13 cellular contexts compared by ENCODE assay signal in the genomic region with DNA sequence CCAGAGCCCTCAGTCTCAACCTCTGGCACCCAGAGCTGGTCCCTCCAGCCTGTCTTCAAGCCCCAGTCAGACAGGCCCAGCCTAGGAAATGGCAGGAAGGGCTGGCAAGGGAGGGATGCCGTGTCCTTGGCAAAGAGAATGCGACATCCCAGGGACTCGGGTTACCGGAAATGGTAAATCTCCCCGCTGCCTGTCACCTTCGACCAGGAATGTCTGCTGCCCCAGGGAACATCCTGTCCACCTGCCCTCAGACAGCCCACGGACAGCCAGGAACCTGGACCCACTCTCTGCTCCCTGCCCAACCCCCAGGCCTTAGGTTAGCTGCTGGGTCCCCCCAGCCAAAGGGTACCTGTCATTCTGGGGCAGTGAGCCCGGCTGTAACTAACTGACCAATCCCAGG. TPM values are rescaled to one million over a fixed set of nuclear protein-coding genes. Genes with fewer than 3 reads are reported as not detected.
DNase-seq lines count a peak whose midpoint lies in the region; ATAC-seq and TF ChIP-seq lines count a peak whose summit lies in the region.
"Had no signal": no experiment of that assay in that cellular context is flagged by ENCODE, and none has a peak within 500 bp of the region (broad histone marks: within the 10 kb centered on the region; RNA-seq: fewer than 3 reads in every experiment).

No MANE protein-coding gene starts in this region.

- H3K36me3 ChIP-seq in left ventricle myocardium inferior (peaks cover 11% of the 10 kb centered on the region), esophagus squamous epithelium (peaks cover 0 to 4% (median 0%) of the 10 kb centered on the region in 3 donors), aorta (ENCODE audit: control insufficient read depth in 1 of 2, insufficient read depth in 2 of 2, low read length in 1 of 2) (no peaks in the 10 kb centered on the region)

- peaks cover 3% of the 10 kb centered on the region for H3K36me3 Mint-ChIP-seq in osteocyte (ENCODE audit: unreplicated experiment)

- peak overlapping the region; percentile 68 for H3K27ac Mint-ChIP-seq in osteocyte (ENCODE audit: unreplicated experiment)

- peaks cover 70% of the 10 kb centered on the region for H3K4me1 Mint-ChIP-seq in osteocyte (ENCODE audit: unreplicated experiment)

- H3K4me3 ChIP-seq in left ventricle myocardium inferior (no peak overlapping the region), esophagus squamous epithelium (no peak overlapping the region), aorta (ENCODE audit: low read length in 2 of 2) (no peak overlapping the region)

- no peaks in the 10 kb centered on the region for H3K9me3 Mint-ChIP-seq in osteocyte (ENCODE audit: unreplicated experiment)

- TF ChIP-seq POLR2A in esophagus squamous epithelium (IDR thresholded peaks at IDR 0.05) (no peak), erythroblast (IDR thresholded peaks at IDR 0.05; ENCODE audit: low read length) (no peak)

- no peak for DNase-seq in left ventricle myocardium inferior
- no peak for DNase-seq in left ventricle myocardium superior
- DNase-seq in esophagus squamous epithelium (lab: John Stamatoyannopoulos, UW) = no peak
- no peak for DNase-seq in osteocyte (ENCODE audit: extremely low spot score, unreplicated experiment)
- DNase-seq in aorta = no peak
- DNase-seq in C1 segment of cervical spinal cord (lab: John Stamatoyannopoulos, UW) = no peak
- no peak for DNase-seq in erythroblast (lab: John Stamatoyannopoulos, UW)
- DNase-seq: activated CD4-positive, CD25-positive, alpha-beta regulatory T cell treated with anti-CD3 and anti-CD28 coated beads, Interleukin-2, amount 50 U/mL, for 72 hours; activated gamma-delta T cell treated with Interleukin-2 at 50 U/mL for 16 hours; AML-193; GF-D8; NCI-H2171 treated with DMSO at 0.1 percent for 48 hours had no signal

- H3K27me3 Mint-ChIP-seq in osteocyte (ENCODE audit: unreplicated experiment) = no peaks in the 10 kb centered on the region

- H3K4me1 ChIP-seq in left ventricle myocardium inferior = peaks cover 100% of the 10 kb centered on the region
- H3K4me1 ChIP-seq in esophagus squamous epithelium = peaks cover 67 to 100% (median 82%) of the 10 kb centered on the region in 3 donors
- H3K4me1 ChIP-seq in aorta (ENCODE audit: control insufficient read depth in 1 of 2, insufficient read depth in 2 of 2, low read length in 2 of 2) = peaks cover 7% of the 10 kb centered on the region in 2 donors

- H3K4me3 Mint-ChIP-seq in osteocyte (ENCODE audit: unreplicated experiment) = no peak overlapping the region

- peak overlapping the region; percentile 90 for H3K27ac ChIP-seq in left ventricle myocardium inferior (replicated peaks)
- peak overlapping the region; percentile 69 to 97 (median 90) for H3K27ac ChIP-seq in esophagus squamous epithelium
- peak overlapping the region; percentile 78 to 79 for H3K27ac ChIP-seq in aorta (ENCODE audit: low read depth in 1 of 2, low read length in 2 of 2)

- intact Hi-C loops in left ventricle myocardium inferior (cut with micrococcal nuclease) = no loop called here
- intact Hi-C loops in left ventricle myocardium superior (cut with micrococcal nuclease) = no loop called here
- intact Hi-C loops in esophagus squamous epithelium (cut with DNase I) = no loop called here
- intact Hi-C loops in aorta (cut with DNase I) = no loop called here

- H3K27me3 ChIP-seq in left ventricle myocardium inferior (ENCODE audit: low read depth) (no peaks in the 10 kb centered on the region), esophagus squamous epithelium (no peaks in the 10 kb centered on the region), aorta (ENCODE audit: control insufficient read depth in 1 of 2, insufficient read depth in 2 of 2, low read length in 1 of 2) (no peaks in the 10 kb centered on the region)

- WGBS in esophagus squamous epithelium, 2 donors = 51 to 72% methylated on average over 3 to 7 of the region's 8 CpGs
- 10 to 15% methylated on average over 6 to 8 of the region's 8 CpGs for WGBS in aorta, 2 donors

- ATAC-seq in left ventricle myocardium superior (no peak), aorta (ENCODE audit: low FRiP score) (no peak), GM18867 (IDR thresholded peaks at IDR 0.05; ENCODE audit: unreplicated experiment) (no peak)

- no peaks in the 10 kb centered on the region for H3K9me3 ChIP-seq in left ventricle myocardium inferior (replicated peaks)
- H3K9me3 ChIP-seq in esophagus squamous epithelium = no peaks in the 10 kb centered on the region
- no peaks in the 10 kb centered on the region for H3K9me3 ChIP-seq in aorta (ENCODE audit: control insufficient read depth, low read length)

- TF ChIP-seq CTCF in left ventricle myocardium inferior (IDR thresholded peaks at IDR 0.05; ENCODE audit: borderline replicate concordance) (no peak), esophagus squamous epithelium (IDR thresholded peaks at IDR 0.05) (no peak), osteocyte (IDR thresholded peaks at IDR 0.05) (no peak)

RNA-seq across cellular contexts. Expression of gene HSPG2, which starts 23.9 kb away (rescaled TPM):
- total RNA-seq in left ventricle myocardium inferior (257 TPM), left ventricle myocardium superior (269 TPM), esophagus squamous epithelium (100 to 1,000 TPM in 1 of 4 donors, 10 to 100 TPM in 3; 44.9 to 107 (median 54.2) TPM), osteocyte (197 and 230 TPM in 2 replicates), aorta (1,000 to 10,000 TPM in 1 of 2 donors, 100 to 1,000 TPM in 1; 868 to 1,205 TPM)
- polyA plus RNA-seq in aorta = 100 to 1,000 TPM in 1 of 2 donors, 10 to 100 TPM in 1; 49.1 to 268 TPM
